Comparison of ENCODE assay signal across 8 cellular contexts in genomic region chr11:79439430-79439892, GRCh38. TPM values are rescaled to one million over a fixed set of nuclear protein-coding genes. Genes with fewer than 3 reads are reported as not detected.
DNase-seq lines count a peak whose midpoint lies in the region; ATAC-seq, FAIRE-seq and TF ChIP-seq lines count a peak whose summit lies in the region.

No MANE protein-coding gene starts in this region.

- H3K9me3 ChIP-seq in WERI-Rb-1 (ENCODE audit: severe bottlenecking): no peaks in the 10 kb centered on the region
- peaks cover 0 to 5% of the 10 kb centered on the region in 2 donors for H3K9me3 ChIP-seq in right atrium auricular region
- H3K9me3 ChIP-seq in smooth muscle cell (replicated peaks; ENCODE audit: low read depth): no peaks in the 10 kb centered on the region
- peaks cover 0 to 3% of the 10 kb centered on the region in 2 donors for H3K9me3 ChIP-seq in kidney (ENCODE audit: control insufficient read depth in 1 of 2, low read length in 2 of 2)

- intact Hi-C loops in kidney (cut with DNase I): no loop called here

- peaks cover 10% of the 10 kb centered on the region for H3F3A ChIP-seq in smooth muscle cell (ENCODE audit: low read depth)

- H3K79me2 ChIP-seq in smooth muscle cell (ENCODE audit: low read depth): peaks cover 45% of the 10 kb centered on the region

- peak overlapping the region; percentile 78 for H3K9ac ChIP-seq in smooth muscle cell (ENCODE audit: low read depth)
- H3K9ac ChIP-seq in kidney (ENCODE audit: low read length in 2 of 2): no peak overlapping the region

- peak; percentile 42 for DNase-seq in H7
- DNase-seq in WERI-Rb-1: no peak
- DNase-seq in right atrium auricular region (ENCODE audit: low spot score): no peak
- no peak for DNase-seq in smooth muscle cell (lab: John Stamatoyannopoulos, UW; ENCODE audit: unreplicated experiment)
- no peak for DNase-seq in kidney

- TF ChIP-seq CTCF in WERI-Rb-1 (IDR thresholded peaks at IDR 0.05; ENCODE audit: low read depth, low read length) (no peak), right atrium auricular region (IDR thresholded peaks at IDR 0.05) (no peak), smooth muscle cell (IDR thresholded peaks at IDR 0.05; ENCODE audit: borderline replicate concordance, insufficient read depth, poor library complexity, severe bottlenecking) (no peak), kidney (IDR thresholded peaks at IDR 0.05; ENCODE audit: borderline replicate concordance, extremely low read depth, insufficient read depth) (no peak)

- peaks cover 0 to 50% of the 10 kb centered on the region in 2 donors for H3K4me1 ChIP-seq in right atrium auricular region
- peaks cover 20% of the 10 kb centered on the region for H3K4me1 ChIP-seq in smooth muscle cell (ENCODE audit: low read depth)
- H3K4me1 ChIP-seq in kidney (ENCODE audit: control insufficient read depth in 1 of 2, insufficient read depth in 1 of 2, low read depth in 1 of 2, low read length in 2 of 2): peaks cover 4 to 20% of the 10 kb centered on the region in 2 donors

- no peak for FAIRE-seq in kidney (lab: Jason Lieb, UNC)

- H3K27me3 ChIP-seq in H7 (ENCODE audit: control insufficient read depth, insufficient read depth, low read length): peaks cover 75% of the 10 kb centered on the region
- peaks cover 90% of the 10 kb centered on the region for H3K27me3 ChIP-seq in WERI-Rb-1 (ENCODE audit: insufficient read depth, low read depth, severe bottlenecking)
- H3K27me3 ChIP-seq in right atrium auricular region: peaks cover 5 to 26% of the 10 kb centered on the region in 2 donors
- peaks cover 16% of the 10 kb centered on the region for H3K27me3 ChIP-seq in smooth muscle cell (ENCODE audit: low read depth)

- peak overlapping the region; percentile 85 for H2AFZ ChIP-seq in smooth muscle cell (ENCODE audit: low read depth)

- no peak for ATAC-seq in HG03175 (IDR thresholded peaks at IDR 0.05; ENCODE audit: unreplicated experiment)
- no peak for ATAC-seq in GM18519 (IDR thresholded peaks at IDR 0.05; ENCODE audit: low FRiP score, unreplicated experiment)
- ATAC-seq in HG02763 (IDR thresholded peaks at IDR 0.05; ENCODE audit: unreplicated experiment): no peak

- peaks cover 27% of the 10 kb centered on the region for H4K20me1 ChIP-seq in smooth muscle cell (ENCODE audit: low read depth)

- H3K4me3 ChIP-seq in H7 (ENCODE audit: insufficient read depth, low read depth, low read length) (peak overlapping the region; percentile 86), WERI-Rb-1 (ENCODE audit: low read depth, low read length) (peak overlapping the region; percentile 46), right atrium auricular region (peak overlapping the region; percentile 35 to 51), smooth muscle cell (peak overlapping the region; percentile 78), kidney (ENCODE audit: low read length in 2 of 2) (peak overlapping the region in 1 of 2 donors; percentile 46)

- WGBS in smooth muscle cell (ENCODE audit: low lambda C conversion rate): 1% methylated on average over 17 of the region's 22 CpGs

- H3K36me3 ChIP-seq in H7 (replicated peaks; ENCODE audit: control insufficient read depth, insufficient read depth, low read length) (no peaks in the 10 kb centered on the region), WERI-Rb-1 (no peaks in the 10 kb centered on the region), right atrium auricular region (no peaks in the 10 kb centered on the region), smooth muscle cell (ENCODE audit: low read depth) (no peaks in the 10 kb centered on the region), kidney (ENCODE audit: control insufficient read depth in 1 of 2, insufficient read depth in 2 of 2, low read length in 2 of 2) (no peaks in the 10 kb centered on the region)

- H3K27ac ChIP-seq in WERI-Rb-1: no peak overlapping the region
- peak overlapping the region in 1 of 2 donors; percentile 41 for H3K27ac ChIP-seq in right atrium auricular region
- H3K27ac ChIP-seq in smooth muscle cell (ENCODE audit: low read depth): peak overlapping the region; percentile 68
- no peak overlapping the region for H3K27ac ChIP-seq in kidney (ENCODE audit: low read depth in 2 of 2, low read length in 2 of 2)

- peak overlapping the region; percentile 98 for H3K4me2 ChIP-seq in smooth muscle cell

RNA-seq across cellular contexts. Expression of gene TENM4, which starts 1.4 kb away (rescaled TPM):
- 21.8 and 29.6 TPM in 2 replicates for total RNA-seq in H7 (2014; rRNA removed; shearing (Covaris generic))
- total RNA-seq in right atrium auricular region (under 1 TPM; 0.30 to 0.98 TPM), smooth muscle cell (30.6 and 38.2 TPM in 2 replicates), kidney (31.0 TPM)
- polyA plus RNA-seq in smooth muscle cell (31.6 and 31.7 TPM in 2 replicates), kidney (ENCODE audit: insufficient read depth, low read depth, low replicate concordance) (0.34 TPM)

Comparison
In these comparisons a context has a peak if more than half of its experiments do, and no peak if none do; other contexts are left out.
1. RNA of gene TENM4, which starts 1.4 kb away (total RNA-seq): 30.6 to 38.2 TPM in smooth muscle cell, 31.0 TPM in kidney (single experiment) and 21.8 to 29.6 TPM in H7; 0.30 to 0.98 TPM in right atrium auricular region; every median in the first group is over 10 times any median in the second.